ENCODE assay signal across 10 cellular contexts in genomic region chrX:11629593-11630211, GRCh38. TPM values are rescaled to one million over a fixed set of nuclear protein-coding genes. Genes with fewer than 3 reads are reported as not detected.
DNase-seq lines count a peak whose midpoint lies in the region; FAIRE-seq lines count a peak whose summit lies in the region.
"Had no signal": no experiment of that assay in that cellular context is flagged by ENCODE, and none has a peak within 500 bp of the region (broad histone marks: within the 10 kb centered on the region; RNA-seq: fewer than 3 reads in every experiment).

No MANE protein-coding gene starts in this region.

- H3K4me1 ChIP-seq in adipocyte (ENCODE audit: control insufficient read depth, insufficient read depth, low read length), result peaks cover 3% of the 10 kb centered on the region
- H3K4me1 ChIP-seq in small intestine (ENCODE audit: control insufficient read depth in 2 of 2, insufficient read depth in 1 of 2, low read depth in 1 of 2, low read length in 1 of 2), result no peaks in the 10 kb centered on the region

- H3K4me3 ChIP-seq in adipocyte (ENCODE audit: low read length) (no peak overlapping the region), small intestine (ENCODE audit: low read depth in 1 of 2, low read length in 2 of 2) (no peak overlapping the region)

- WGBS in small intestine, 3 donors, result 31 to 40% (median 36%) methylated on average over 4 of the region's 4 CpGs

- H3K9ac ChIP-seq in adipocyte (ENCODE audit: low read length), result no peak overlapping the region

- H3K36me3 ChIP-seq in adipocyte (ENCODE audit: control insufficient read depth, insufficient read depth, low read length, severe bottlenecking) (no peaks in the 10 kb centered on the region), small intestine (ENCODE audit: control insufficient read depth in 2 of 2, insufficient read depth in 2 of 2, low read length in 2 of 2) (no peaks in the 10 kb centered on the region)

- H3K27ac ChIP-seq in small intestine (ENCODE audit: low read depth in 1 of 2, low read length in 1 of 2), result no peak overlapping the region

- H3K27me3 ChIP-seq in adipocyte (replicated peaks; ENCODE audit: control insufficient read depth, insufficient read depth, low read length), result no peaks in the 10 kb centered on the region
- H3K27me3 ChIP-seq in small intestine (ENCODE audit: control insufficient read depth in 2 of 2, insufficient read depth in 2 of 2, low read length in 2 of 2), result no peaks in the 10 kb centered on the region

- FAIRE-seq in small intestine (lab: Jason Lieb, UNC), result no peak

- DNase-seq in GM03348 (ENCODE audit: low spot score) (peak; percentile 62), H4 (ENCODE audit: low spot score) (peak; percentile 53), adipocyte (ENCODE audit: low read depth) (peak; percentile 49), kidney glomerular epithelial cell (lab: John Stamatoyannopoulos, UW) (peak; percentile 5), cortex of kidney (lab: John Stamatoyannopoulos, UW) (no peak), NCI-H446 treated with DMSO at 0.1 percent for 48 hours (lab: John Stamatoyannopoulos, UW) (no peak), small intestine (no peak)
- DNase-seq in activated CD4-positive, alpha-beta T cell treated with anti-CD3 and anti-CD28 coated beads for 48 hours, result no peak
- DNase-seq: activated CD4-positive, alpha-beta T cell treated with anti-CD3 and anti-CD28 coated beads, Interleukin-2, amount 50 U/mL, for 4 hours; NCI-H526 treated with DMSO at 0.1 percent for 48 hours had no signal

- H3K9me3 ChIP-seq in adipocyte (ENCODE audit: control insufficient read depth, low read length) (peaks cover 24% of the 10 kb centered on the region), small intestine (ENCODE audit: control insufficient read depth, low read depth) (no peaks in the 10 kb centered on the region)

RNA-seq across cellular contexts. Expression of gene ARHGAP6, which starts 36.0 kb away (rescaled TPM):
- 0.14 and 0.66 TPM in 2 replicates for total RNA-seq in H4 (2014; rRNA removed; shearing (Covaris generic))
- 1 to 10 TPM in 2 of 3 donors, not detected in 1; 1.1 to 3.3 TPM for polyA plus RNA-seq in small intestine

Comparison
In these comparisons a context has a peak if more than half of its experiments do, and no peak if none do; other contexts are left out.
1. DNase-seq: peak in GM03348 (single experiment), H4 (single experiment), adipocyte (single experiment) and kidney glomerular epithelial cell (single experiment); none in activated CD4-positive, alpha-beta T cell treated with anti-CD3 and anti-CD28 coated beads for 48 hours (single experiment), cortex of kidney (single experiment), NCI-H446 treated with DMSO at 0.1 percent for 48 hours (single experiment) and small intestine (single experiment).